ENCODE assay signal across 16 cellular contexts in the genomic region with DNA sequence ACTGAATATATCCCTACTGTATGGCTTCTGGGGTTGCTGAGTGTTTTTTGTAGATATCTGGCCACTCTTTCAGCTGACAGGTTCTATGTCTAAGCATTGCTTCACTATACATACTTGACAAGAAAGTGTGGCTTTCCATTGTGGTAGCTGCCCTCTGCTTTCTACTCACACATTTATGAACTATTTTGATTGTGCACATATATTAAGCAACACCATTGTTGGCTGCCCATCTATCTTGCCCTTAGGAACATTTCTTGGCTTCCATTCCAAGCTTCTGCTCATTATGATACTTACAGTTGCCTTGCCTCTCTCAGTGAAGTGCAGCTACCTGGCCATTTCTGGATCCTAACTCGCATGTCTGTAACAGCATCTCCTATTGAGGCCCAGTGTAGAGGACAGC.
A peak's percentile ranks its signal among the peaks of the same experiment; 100 is the strongest.
DNase-seq lines count a peak whose midpoint lies in the region; ATAC-seq, FAIRE-seq and TF ChIP-seq lines count a peak whose summit lies in the region.
"Had no signal": no experiment of that assay in that cellular context is flagged by ENCODE, and none has a peak within 500 bp of the region (broad histone marks: within the 10 kb centered on the region; RNA-seq: fewer than 3 reads in every experiment).

No MANE protein-coding gene starts in this region.

- H4K8ac ChIP-seq in IMR-90 (ENCODE audit: low read depth in 2 of 2, low read length in 2 of 2) (peak overlapping the region; percentile 29 to 63), H1 (ENCODE audit: extremely low read depth, insufficient read depth, low read length) (no peak overlapping the region)

- H4K5ac ChIP-seq in IMR-90 (ENCODE audit: low read depth, low read length): peak overlapping the region; percentile 86
- H4K5ac ChIP-seq in H1 (ENCODE audit: insufficient read length, low read depth, low read length): no peak overlapping the region

- in situ Hi-C loops in IMR-90 (cut with MboI; ENCODE audit: low sequenced_read_pairs): loop anchor here (5.0 kb wide), 2 partner anchors 169 to 954 kb away; no protein-coding TSS in a partner anchor

- H3K56ac ChIP-seq in IMR-90 (ENCODE audit: extremely low read depth, insufficient read depth, low read length): no peak overlapping the region
- no peak overlapping the region for H3K56ac ChIP-seq in H1 (replicated peaks; ENCODE audit: insufficient read length, low read depth, low read length)

- H3K23ac ChIP-seq in IMR-90 (ENCODE audit: low read depth, low read length) (peak overlapping the region; percentile 36; the same call in 1 of the 2 replicates), H1 (ENCODE audit: insufficient read length) (no peak overlapping the region)

- peak overlapping the region; percentile 81 for H2BK20ac ChIP-seq in IMR-90 (ENCODE audit: low read depth, low read length)
- no peak overlapping the region; the same call in 1 of the 2 replicates for H2BK20ac ChIP-seq in H1 (ENCODE audit: low read length)

- BruUV-seq in IMR-90 (replicated peaks; lab: Mats Ljungman, UMichigan): no TSS peak

- H3K27me3 ChIP-seq in IMR-90 (ENCODE audit: control insufficient read depth, insufficient read depth, low read length): no peaks in the 10 kb centered on the region
- H3K27me3 ChIP-seq in H1 (replicated peaks in 1 of 4; ENCODE audit: control insufficient read depth in 3 of 4, extremely low read depth in 1 of 4, insufficient read depth in 3 of 4, low read length in 3 of 4): no peaks in the 10 kb centered on the region
- H3K27me3 ChIP-seq in keratinocyte (ENCODE audit: control insufficient read depth, extremely low read depth, insufficient read depth, low read length): no peaks in the 10 kb centered on the region
- H3K27me3 ChIP-seq: BE2C had no signal

- H3K4me1 ChIP-seq in IMR-90 (ENCODE audit: control insufficient read depth, insufficient read depth, low read length): no peaks in the 10 kb centered on the region; the same call in 1 of the 2 replicates
- H3K4me1 ChIP-seq in H1 (replicated peaks in 1 of 4; ENCODE audit: control insufficient read depth in 3 of 4, insufficient read depth in 4 of 4, low read length in 3 of 4): no peaks in the 10 kb centered on the region
- peaks cover 20% of the 10 kb centered on the region for H3K4me1 ChIP-seq in keratinocyte (ENCODE audit: control insufficient read depth, extremely low read depth, insufficient read depth, low read length)
- H3K4me1 ChIP-seq: BE2C had no signal

- H3K79me1 ChIP-seq in IMR-90 (ENCODE audit: low read depth in 1 of 2, low read length in 2 of 2) (no peaks in the 10 kb centered on the region), H1 (ENCODE audit: low read depth, low read length) (no peaks in the 10 kb centered on the region; the same call in 1 of the 2 replicates)

- TF ChIP-seq EP300 in H1 (IDR thresholded peaks at IDR 0.05; ENCODE audit: borderline replicate concordance in 1 of 2, low read depth in 2 of 2, low read length in 2 of 2): no peak

- no peak for TF ChIP-seq CTCF in AG10803 (conservative IDR thresholded peaks at IDR 0.05; ENCODE audit: low read length)
- no peak for TF ChIP-seq CTCF in IMR-90 (conservative IDR thresholded peaks at IDR 0.05; ENCODE audit: low read depth, low read length)
- no peak for TF ChIP-seq CTCF in H1 (IDR thresholded peaks at IDR 0.05; ENCODE audit: control extremely low read depth in 1 of 3, insufficient read depth in 1 of 3, low read depth in 1 of 3, low read length in 3 of 3)
- no peak for TF ChIP-seq CTCF in keratinocyte (optimal IDR thresholded peaks at IDR 0.05 in 1 of 3, IDR thresholded peaks at IDR 0.05 in 1 of 3, conservative IDR thresholded peaks at IDR 0.05 in 1 of 3; ENCODE audit: extremely low read depth in 1 of 3, insufficient read depth in 2 of 3, low read length in 3 of 3)

- WGBS in IMR-90 (ENCODE audit: extremely low coverage in 2 of 2, insufficient read length in 1 of 2), 2 experiments: no CpG with 5 or more reads among the region's 1 CpG
- WGBS in H1 (ENCODE audit: extremely low coverage in 1 of 2, insufficient coverage in 1 of 2, insufficient read length in 1 of 2, insufficient replicate concordance in 2 of 2, low coverage in 1 of 2, low lambda C conversion rate in 2 of 2, missing lambda C conversion rate in 1 of 2), 2 experiments: 87% methylated on average over 1 of the region's 1 CpG; no CpG with 5 or more reads in 1 of the 2 experiments

- H3K4me2 ChIP-seq in IMR-90 (ENCODE audit: low read depth, low read length) (no peak overlapping the region), H1 (ENCODE audit: insufficient read depth in 1 of 2, low read depth in 2 of 2, low read length in 2 of 2) (no peak overlapping the region), keratinocyte (ENCODE audit: control insufficient read depth, extremely low read depth, insufficient read depth, low read depth, low read length) (no peak overlapping the region)

- H2BK5ac ChIP-seq in IMR-90 (ENCODE audit: low read depth, low read length, poor library complexity, severe bottlenecking) (peak overlapping the region; percentile 55), H1 (ENCODE audit: low read depth, low read length) (no peak overlapping the region)

- H3K9me1 ChIP-seq in IMR-90 (ENCODE audit: insufficient read depth, low read length) (0 out of 2 replicates have a peak, but pooled peaks cover 3% of the 10 kb centered on the region), keratinocyte (ENCODE audit: control insufficient read depth, extremely low read depth, insufficient read depth, low read length) (no peaks in the 10 kb centered on the region)

- TF ChIP-seq RAD21 in IMR-90 (IDR thresholded peaks at IDR 0.05; ENCODE audit: low read length) (no peak), H1 (IDR thresholded peaks at IDR 0.05 in 1 of 2, conservative IDR thresholded peaks at IDR 0.05 in 1 of 2; ENCODE audit: low read depth in 2 of 2, low read length in 2 of 2) (no peak)

- no peak for FAIRE-seq in H1 (lab: Jason Lieb, UNC)
- FAIRE-seq in keratinocyte (lab: Jason Lieb, UNC): peak; percentile 75
- FAIRE-seq: A204.1, GM12878, GM18507, H54 had no signal

- peak overlapping the region; percentile 70; the same call in 2 of the 3 replicates for H2BK15ac ChIP-seq in IMR-90 (ENCODE audit: low read depth, low read length)
- H2BK15ac ChIP-seq in H1 (ENCODE audit: low read length): no peak overlapping the region

- H2BK12ac ChIP-seq in H1 (ENCODE audit: low read depth, low read length): no peak overlapping the region

- intact Hi-C loops in IMR-90 (cut with micrococcal nuclease): loop anchor here (2.0 to 10.0 kb wide), 2 partner anchors 98 to 612 kb away; no protein-coding TSS in a partner anchor

- ATAC-seq in IMR-90 (ENCODE audit: low read depth): no peak

- peak overlapping the region; percentile 69 for H4K91ac ChIP-seq in IMR-90 (ENCODE audit: insufficient read depth, low read depth, low read length)
- no peak overlapping the region for H4K91ac ChIP-seq in H1 (replicated peaks; ENCODE audit: insufficient read length, low read length)

- H3K9ac ChIP-seq in IMR-90 (ENCODE audit: low read depth, low read length) (no peak overlapping the region), H1 (replicated peaks in 1 of 4; ENCODE audit: extremely low read depth in 1 of 4, low read depth in 3 of 4, low read length in 3 of 4) (no peak overlapping the region), keratinocyte (ENCODE audit: control insufficient read depth, extremely low read depth, insufficient read depth, low read length) (no peak overlapping the region)

- DNase-seq in AG10803 (ENCODE audit: low read depth): peak; percentile 39
- no peak for DNase-seq in IMR-90
- no peak for DNase-seq in H1 (ENCODE audit: low read depth in 1 of 2, low spot score in 2 of 2)
- DNase-seq in keratinocyte (ENCODE audit: low read depth, low spot score): no peak
- no peak for DNase-seq in erythroblast (lab: John Stamatoyannopoulos, UW)
- DNase-seq in GDM1 (lab: John Stamatoyannopoulos, UW): no peak
- no peak for DNase-seq in stimulated activated CD8-positive, alpha-beta memory T cell treated with anti-CD3 and anti-CD28 coated beads, Interleukin-4, amount 100 ng/mL, for 48 hours
- DNase-seq: BE2C; CD4-positive, alpha-beta memory T cell; COR-L47; DMS 273 treated with DMSO at 0.1 percent for 48 hours had no signal

- H3K79me2 ChIP-seq in H1 (ENCODE audit: control insufficient read depth in 1 of 2, insufficient read depth in 2 of 2, low read length in 2 of 2) (no peaks in the 10 kb centered on the region), keratinocyte (ENCODE audit: control insufficient read depth, insufficient read depth, low read length) (no peaks in the 10 kb centered on the region)

- H2BK120ac ChIP-seq in IMR-90 (ENCODE audit: low read depth, low read length) (peak overlapping the region; percentile 88), H1 (replicated peaks; ENCODE audit: low read depth, low read length) (no peak overlapping the region)

- H3K4ac ChIP-seq in IMR-90 (ENCODE audit: low read depth, low read length): peak overlapping the region; percentile 57
- no peak overlapping the region for H3K4ac ChIP-seq in H1 (replicated peaks; ENCODE audit: insufficient read length, low read depth, low read length)

- H3K9me3 ChIP-seq in IMR-90 (ENCODE audit: control insufficient read depth, insufficient read depth, low read length) (peaks cover 6% of the 10 kb centered on the region; the same call in 1 of the 2 replicates), H1 (ENCODE audit: insufficient read depth in 2 of 2, low read depth in 1 of 2, low read length in 1 of 2) (peaks cover 7 to 8% of the 10 kb centered on the region in 2 experiments), keratinocyte (ENCODE audit: control insufficient read depth, low read depth, low read length) (peaks cover 5% of the 10 kb centered on the region)
- H3K9me3 ChIP-seq: BE2C had no signal

- H2AK5ac ChIP-seq in IMR-90 (ENCODE audit: low read depth, low read length) (peak overlapping the region; percentile 70), H1 (ENCODE audit: low read depth, low read length) (no peak overlapping the region)

- H3K23me2 ChIP-seq in H1 (ENCODE audit: low read depth, low read length): no peaks in the 10 kb centered on the region

- H3K4me3 ChIP-seq in AG10803 (ENCODE audit: low read length) (no peak overlapping the region), IMR-90 (ENCODE audit: insufficient read depth, low read depth, low read length) (no peak overlapping the region), H1 (ENCODE audit: extremely low read depth in 1 of 4, insufficient read depth in 2 of 4, low read depth in 3 of 4, low read length in 4 of 4) (no peak overlapping the region), keratinocyte (ENCODE audit: control insufficient read depth in 2 of 3, extremely low read depth in 1 of 3, insufficient read depth in 2 of 3, low read depth in 1 of 3, low read length in 3 of 3) (no peak overlapping the region)
- H3K4me3 ChIP-seq: GM12878 had no signal

- H4K20me1 ChIP-seq in IMR-90 (ENCODE audit: insufficient read depth, low read length) (no peaks in the 10 kb centered on the region), H1 (replicated peaks in 1 of 2; ENCODE audit: control insufficient read depth in 1 of 2, insufficient read depth in 2 of 2, low read length in 2 of 2) (no peaks in the 10 kb centered on the region), keratinocyte (ENCODE audit: control insufficient read depth, extremely low read depth, insufficient read depth, low read length) (no peaks in the 10 kb centered on the region)

- POLR2A ChIA-PET in IMR-90 (lab: Charles Lee; ENCODE audit: unreplicated experiment): no interaction called here
- POLR2A ChIA-PET in H1 (lab: Charles Lee; ENCODE audit: partially characterized antibody): interaction anchor here (0.8 kb wide), 1 partner anchor 125 kb away, joined by 3 read pairs; no protein-coding TSS in a partner anchor

- dilution Hi-C loops in IMR-90 (cut with HindIII; ENCODE audit: low sequenced_read_pairs, unreplicated experiment) (no loop called here), keratinocyte (cut with MboI; ENCODE audit: extremely low pct_ligation_motif_present, low sequenced_read_pairs) (no loop called here)

- no peak for TF ChIP-seq POLR2A in IMR-90 (IDR thresholded peaks at IDR 0.05; ENCODE audit: low read depth, low read length)
- no peak for TF ChIP-seq POLR2A in H1 (IDR thresholded peaks at IDR 0.05; ENCODE audit: control extremely low read depth in 1 of 2, low read depth in 2 of 2, low read length in 2 of 2)
- no peak for TF ChIP-seq POLR2A in erythroblast (IDR thresholded peaks at IDR 0.05; ENCODE audit: low read length)

- CTCF ChIA-PET in IMR-90 (lab: Yijun Ruan, JAX) (interaction anchor here (0.6 to 1.5 kb wide), 6 partner anchors 13 to 981 kb away, joined by 3 to 6 read pairs (median 5); no protein-coding TSS in a partner anchor), H1 (lab: Charles Lee; ENCODE audit: partially characterized antibody) (interaction anchor here (0.6 to 2.9 kb wide), 17 partner anchors 12 to 1040 kb away, joined by 3 to 14 read pairs (median 4); a partner anchor contains a TSS)

- H3K14ac ChIP-seq in IMR-90 (replicated peaks; ENCODE audit: low read depth, low read length): peak overlapping the region; percentile 19; the same call in 1 of the 2 replicates
- no peak overlapping the region for H3K14ac ChIP-seq in H1 (ENCODE audit: insufficient read length)

- H3K18ac ChIP-seq in IMR-90 (ENCODE audit: low read depth, low read length): peak overlapping the region; percentile 92
- no peak overlapping the region for H3K18ac ChIP-seq in H1 (ENCODE audit: extremely low read depth, low read length)

- H3K27ac ChIP-seq in IMR-90 (ENCODE audit: insufficient read depth, low read length) (no peak overlapping the region), H1 (ENCODE audit: low read depth, low read length) (no peak overlapping the region), keratinocyte (ENCODE audit: control insufficient read depth, insufficient read depth, low read length) (peak overlapping the region; percentile 56)
- H3K27ac ChIP-seq: C4-2B had no signal

- H2AFZ ChIP-seq in IMR-90 (replicated peaks; ENCODE audit: low read length, poor library complexity): no peak overlapping the region
- H2AFZ ChIP-seq in H1 (ENCODE audit: low read length): 0 out of 2 replicates have a peak overlapping the region, but pooled peaks have one; percentile 17
- no peak overlapping the region for H2AFZ ChIP-seq in keratinocyte (ENCODE audit: control insufficient read depth, low read length)

- H3K36me3 ChIP-seq in IMR-90 (ENCODE audit: control insufficient read depth, insufficient read depth, low read length): no peaks in the 10 kb centered on the region
- no peaks in the 10 kb centered on the region for H3K36me3 ChIP-seq in H1 (ENCODE audit: control insufficient read depth in 2 of 4, insufficient read depth in 4 of 4, low read length in 3 of 4)
- peaks cover 0 to 6% of the 10 kb centered on the region in 2 experiments for H3K36me3 ChIP-seq in keratinocyte (ENCODE audit: control insufficient read depth in 2 of 2, extremely low read depth in 1 of 2, insufficient read depth in 2 of 2, low read length in 2 of 2)
- H3K36me3 ChIP-seq: BE2C had no signal

- H2AK9ac ChIP-seq in IMR-90 (replicated peaks; ENCODE audit: low read depth, low read length, poor library complexity): no peak overlapping the region
